ENCODE assay signal across 18 cellular contexts in genomic region chr10:116073025-116073424, GRCh38.
"Had no signal": no experiment of that assay in that cellular context is flagged by ENCODE, and none has a peak within 500 bp of the region (broad histone marks: within the 10 kb centered on the region; RNA-seq: fewer than 3 reads in every experiment).

No MANE protein-coding gene starts in this region.

- H3K27ac ChIP-seq: epithelial cell of prostate, psoas muscle, spleen, upper lobe of left lung had no signal

- H3K9me3 ChIP-seq: mucosa of descending colon, psoas muscle, spleen, upper lobe of left lung had no signal

- H3K4me1 ChIP-seq: psoas muscle, spleen, upper lobe of left lung had no signal

- H3K27me3 ChIP-seq: spleen, upper lobe of left lung had no signal

- ATAC-seq: activated T-cell treated with anti-CD3 and anti-CD28 coated beads, Interleukin-2, amount 50 U/mL, for 4 hours; effector memory CD8-positive, alpha-beta T cell; left lobe of liver; mucosa of descending colon; naive thymus-derived CD8-positive, alpha-beta T cell; sciatic nerve; stimulated activated naive B cell treated with anti-CD40 and anti-IgM and Interleukin-4, amounts not matched to agents 10 μg/mL and 1 μg/mL and 100 μg/mL, for 72 hours had no signal

- H3K36me3 ChIP-seq: spleen, upper lobe of left lung had no signal

- DNase-seq: activated CD4-positive, alpha-beta memory T cell treated with anti-CD3 and anti-CD28 coated beads for 36 hours; activated CD4-positive, alpha-beta T cell treated with anti-CD3 and anti-CD28 coated beads for 1 hour; activated gamma-delta T cell treated with Interleukin-2 at 50 U/mL for 16 hours; activated naive CD8-positive, alpha-beta T cell treated with anti-CD3 and anti-CD28 coated beads, Interleukin-2, amount 10 ng/mL, durations not matched to agents 7 days and 5 days; activated T-cell treated with anti-CD3 and anti-CD28 coated beads, Interleukin-2, amount 50 U/mL, for 4 hours; cerebellar nuclear complex; effector memory CD8-positive, alpha-beta T cell; mucosa of descending colon; naive thymus-derived CD8-positive, alpha-beta T cell; psoas muscle; spleen; stimulated activated CD4-positive, alpha-beta T cell treated with anti-CD3 and anti-CD28 coated beads, Interleukin-2, amount 100 ng/mL, for 24 hours; stimulated activated naive B cell treated with anti-CD40 and anti-IgM and Interleukin-4, amounts not matched to agents 10 μg/mL and 1 μg/mL and 100 μg/mL, for 72 hours; T-helper 9 cell; upper lobe of left lung had no signal

- H3K4me3 ChIP-seq: mucosa of descending colon, psoas muscle, spleen, upper lobe of left lung had no signal
